ENCODE assay signal across 10 cellular contexts in the genomic region with DNA sequence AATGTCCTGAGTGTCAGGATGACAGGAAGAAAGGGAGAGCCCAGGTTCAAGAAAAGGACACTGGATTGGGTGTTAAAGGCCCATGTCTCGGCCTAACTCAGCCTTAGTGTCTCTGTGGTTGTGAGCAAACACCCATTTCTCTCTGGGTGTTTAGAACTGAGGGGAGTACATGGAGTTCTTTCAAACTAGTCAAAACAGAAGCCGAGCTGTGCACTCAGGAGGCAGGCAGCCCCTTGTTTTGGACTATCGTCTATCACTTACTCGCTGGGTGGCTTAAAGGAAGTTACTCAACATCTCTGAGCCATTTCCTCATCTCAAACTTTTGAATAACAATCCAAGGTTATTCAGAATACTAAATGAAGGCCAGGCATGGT. TPM values are rescaled to one million over a fixed set of nuclear protein-coding genes. Genes with fewer than 3 reads are reported as not detected.
A peak's percentile ranks its signal among the peaks of the same experiment; 100 is the strongest.
DNase-seq lines count a peak whose midpoint lies in the region; ATAC-seq and TF ChIP-seq lines count a peak whose summit lies in the region.
"Had no signal": no experiment of that assay in that cellular context is flagged by ENCODE, and none has a peak within 500 bp of the region (broad histone marks: within the 10 kb centered on the region; RNA-seq: fewer than 3 reads in every experiment).

No MANE protein-coding gene starts in this region.

- ATAC-seq in activated CD4-positive, alpha-beta T cell treated with anti-CD3 and anti-CD28 coated beads for 36 hours: peak; percentile 62
- no peak for ATAC-seq in HG03378 (IDR thresholded peaks at IDR 0.05; ENCODE audit: unreplicated experiment)
- ATAC-seq in HG03521 (IDR thresholded peaks at IDR 0.05; ENCODE audit: unreplicated experiment): no peak

- POLR2A ChIA-PET in activated CD4-positive, alpha-beta T cell treated with anti-CD3 and anti-CD28 coated beads for 36 hours (lab: Charles Lee): interaction anchor here (0.6 to 1.5 kb wide), 4 partner anchors 20 to 69 kb away, joined by 3 to 4 read pairs (median 4); a partner anchor contains a TSS

- H3K27me3 ChIP-seq in hepatocyte: no peaks in the 10 kb centered on the region
- H3K27me3 ChIP-seq: heart right ventricle had no signal

- no peaks in the 10 kb centered on the region for H3K36me3 ChIP-seq in hepatocyte (replicated peaks; ENCODE audit: insufficient read depth, low read depth)
- H3K36me3 ChIP-seq: heart right ventricle had no signal

- no peaks in the 10 kb centered on the region for H3K36me3 Mint-ChIP-seq in activated CD4-positive, alpha-beta T cell treated with anti-CD3 and anti-CD28 coated beads for 36 hours (ENCODE audit: low read depth)

- no peak overlapping the region for H3K4me3 ChIP-seq in hepatocyte
- H3K4me3 ChIP-seq: heart right ventricle had no signal

- 88% methylated on average over 4 of the region's 4 CpGs for WGBS in hepatocyte (ENCODE audit: low lambda C conversion rate, missing lambda C conversion rate)

- peaks cover 90% of the 10 kb centered on the region for H3K4me1 Mint-ChIP-seq in activated CD4-positive, alpha-beta T cell treated with anti-CD3 and anti-CD28 coated beads for 36 hours

- H3K27ac ChIP-seq in hepatocyte: peak overlapping the region; percentile 16

- no peaks in the 10 kb centered on the region for H3K79me2 ChIP-seq in hepatocyte

- peak overlapping the region; percentile 94 for H3K27ac Mint-ChIP-seq in activated CD4-positive, alpha-beta T cell treated with anti-CD3 and anti-CD28 coated beads for 36 hours

- H3K4me2 ChIP-seq in hepatocyte: no peak overlapping the region

- H2AFZ ChIP-seq in hepatocyte: no peak overlapping the region

- H3K9me3 Mint-ChIP-seq in activated CD4-positive, alpha-beta T cell treated with anti-CD3 and anti-CD28 coated beads for 36 hours (ENCODE audit: low read depth): no peaks in the 10 kb centered on the region

- H3K4me3 Mint-ChIP-seq in activated CD4-positive, alpha-beta T cell treated with anti-CD3 and anti-CD28 coated beads for 36 hours: peak overlapping the region; percentile 65

- H3K27me3 Mint-ChIP-seq in activated CD4-positive, alpha-beta T cell treated with anti-CD3 and anti-CD28 coated beads for 36 hours: peaks cover 2% of the 10 kb centered on the region

- intact Hi-C loops in activated CD4-positive, alpha-beta T cell treated with anti-CD3 and anti-CD28 coated beads for 36 hours (cut with DNase I, micrococcal nuclease): loop anchor here (1.0 to 5.0 kb wide), 3 partner anchors 40 to 72 kb away; a partner anchor contains a TSS

- peak; percentile 79 for DNase-seq in activated CD4-positive, alpha-beta T cell treated with anti-CD3 and anti-CD28 coated beads for 36 hours
- no peak for DNase-seq in activated CD4-positive, alpha-beta T cell treated with anti-CD3 and anti-CD28 coated beads, Interleukin-2, amount 50 U/mL, for 4 hours
- peak; percentile 48 for DNase-seq in activated T-cell treated with anti-CD3 and anti-CD28 coated beads for 48 hours (ENCODE audit: low read depth)
- DNase-seq in hepatocyte (ENCODE audit: low spot score): no peak
- DNase-seq in stimulated activated naive CD4-positive, alpha-beta T cell treated with Interleukin-2 at 50 U/mL for 16 hours (lab: John Stamatoyannopoulos, UW): peak; percentile 42
- DNase-seq in NCI-H1694 treated with DMSO at 0.1 percent for 48 hours (lab: John Stamatoyannopoulos, UW): no peak
- DNase-seq: heart right ventricle, NCI-H446 treated with DMSO at 0.1 percent for 48 hours had no signal

- TF ChIP-seq CTCF in hepatocyte (IDR thresholded peaks at IDR 0.05; ENCODE audit: poor library complexity): no peak

- no peaks in the 10 kb centered on the region for H3K9me3 ChIP-seq in hepatocyte (ENCODE audit: low read depth)
- H3K9me3 ChIP-seq: heart right ventricle had no signal

- no peaks in the 10 kb centered on the region for H4K20me1 ChIP-seq in hepatocyte (ENCODE audit: insufficient read depth, poor library complexity, severe bottlenecking)

- peaks cover 3% of the 10 kb centered on the region for H3K4me1 ChIP-seq in hepatocyte (ENCODE audit: insufficient read depth)

- H3K9me2 ChIP-seq in hepatocyte (replicated peaks; ENCODE audit: insufficient read depth): no peaks in the 10 kb centered on the region

- CTCF ChIA-PET in activated CD4-positive, alpha-beta T cell treated with anti-CD3 and anti-CD28 coated beads for 36 hours (lab: Charles Lee): interaction anchor here (0.6 to 3.8 kb wide), 15 partner anchors 7 to 251 kb away, joined by 3 to 18 read pairs (median 5); no protein-coding TSS in a partner anchor

RNA-seq across cellular contexts. Expression of a gene that starts 40.0 kb away (rescaled TPM):
- total RNA-seq in activated CD4-positive, alpha-beta T cell treated with anti-CD3 and anti-CD28 coated beads for 36 hours: 10 to 100 TPM; 11.3 to 13.7 TPM
- 9.6 and 10.3 TPM in 2 replicates for total RNA-seq in hepatocyte
- polyA plus RNA-seq in hepatocyte: 7.0 and 8.0 TPM in 2 replicates

RNA-seq across cellular contexts. Expression of a gene that starts 40.9 kb away (rescaled TPM):
- 10 to 100 TPM in 1 of 2 experiments, 1 to 10 TPM in 1; 6.9 to 10.8 TPM for total RNA-seq in activated CD4-positive, alpha-beta T cell treated with anti-CD3 and anti-CD28 coated beads for 36 hours
- total RNA-seq in hepatocyte: 52.4 and 62.3 TPM in 2 replicates
- polyA plus RNA-seq in hepatocyte: 40.1 and 51.0 TPM in 2 replicates

RNA-seq across cellular contexts. Expression of a gene that starts 46.4 kb away (rescaled TPM):
- total RNA-seq in activated CD4-positive, alpha-beta T cell treated with anti-CD3 and anti-CD28 coated beads for 36 hours: 10 to 100 TPM; 56.2 to 58.4 TPM
- 38.1 and 47.9 TPM in 2 replicates for total RNA-seq in hepatocyte
- 43.6 and 44.1 TPM in 2 replicates for polyA plus RNA-seq in hepatocyte

Comparison
In these comparisons a context has a peak if more than half of its experiments do, and no peak if none do; other contexts are left out.
1. DNase-seq: peak in activated CD4-positive, alpha-beta T cell treated with anti-CD3 and anti-CD28 coated beads for 36 hours (single experiment), activated T-cell treated with anti-CD3 and anti-CD28 coated beads for 48 hours (single experiment) and stimulated activated naive CD4-positive, alpha-beta T cell treated with Interleukin-2 at 50 U/mL for 16 hours (single experiment); none in activated CD4-positive, alpha-beta T cell treated with anti-CD3 and anti-CD28 coated beads, Interleukin-2, amount 50 U/mL, for 4 hours (0 of 2), hepatocyte (single experiment) and NCI-H1694 treated with DMSO at 0.1 percent for 48 hours (single experiment).